Comparison of ENCODE assay signal across 17 cellular contexts in genomic region chr17:17771498-17772201, GRCh38.
DNase-seq lines count a peak whose midpoint lies in the region; ATAC-seq and TF ChIP-seq lines count a peak whose summit lies in the region.
"Had no signal": no experiment of that assay in that cellular context is flagged by ENCODE, and none has a peak within 500 bp of the region (broad histone marks: within the 10 kb centered on the region; RNA-seq: fewer than 3 reads in every experiment).

No MANE protein-coding gene starts in this region.

- H3K4me1 Mint-ChIP-seq in endodermal cell, result peaks cover 5% of the 10 kb centered on the region

- intact Hi-C loops in left ventricle myocardium superior (cut with micrococcal nuclease), result no loop called here
- intact Hi-C loops in dorsolateral prefrontal cortex (cut with DNase I), result no loop called here

- no peak for TF ChIP-seq EP300 in neural cell (conservative IDR thresholded peaks at IDR 0.05; ENCODE audit: poor library complexity, severe bottlenecking)

- H3K36me3 Mint-ChIP-seq in endodermal cell (ENCODE audit: low read depth), result no peaks in the 10 kb centered on the region

- H3K27ac ChIP-seq in right atrium auricular region, result peak overlapping the region; percentile 75 to 79
- peak overlapping the region in 44 of 59 donors; percentile 1 to 95 (median 58) for H3K27ac ChIP-seq in dorsolateral prefrontal cortex
- peak overlapping the region; percentile 73 for H3K27ac ChIP-seq in neural cell (ENCODE audit: low read length)
- H3K27ac ChIP-seq in endodermal cell (ENCODE audit: low read depth, low read length), result no peak overlapping the region
- H3K27ac ChIP-seq: C4-2B had no signal

- no peak overlapping the region for H3K4me2 ChIP-seq in neural cell (ENCODE audit: low read length)

- H3K4me1 ChIP-seq in right atrium auricular region (peaks cover 0 to 70% of the 10 kb centered on the region in 2 donors), endodermal cell (ENCODE audit: control insufficient read depth, insufficient read depth, low read length) (no peaks in the 10 kb centered on the region)

- H4K20me1 ChIP-seq in neural cell (ENCODE audit: insufficient read depth), result peaks cover 20% of the 10 kb centered on the region

- H3K4me3 ChIP-seq in right atrium auricular region (no peak overlapping the region), dorsolateral prefrontal cortex (no peak overlapping the region), neural cell (ENCODE audit: low read length) (no peak overlapping the region), endodermal cell (ENCODE audit: low read length) (no peak overlapping the region)

- no peak for TF ChIP-seq RAD21 in neural cell (conservative IDR thresholded peaks at IDR 0.05)

- no peaks in the 10 kb centered on the region for H3K27me3 ChIP-seq in right atrium auricular region
- no peaks in the 10 kb centered on the region for H3K27me3 ChIP-seq in dorsolateral prefrontal cortex
- H3K27me3 ChIP-seq in neural cell (ENCODE audit: insufficient read depth, low read depth, low read length), result no peaks in the 10 kb centered on the region
- no peaks in the 10 kb centered on the region for H3K27me3 ChIP-seq in endodermal cell (ENCODE audit: control insufficient read depth, insufficient read depth, low read length, poor library complexity, severe bottlenecking)

- H2AFZ ChIP-seq in neural cell (ENCODE audit: low read depth, low read length), result no peak overlapping the region

- DNase-seq in right atrium auricular region (ENCODE audit: low spot score) (no peak), left ventricle myocardium superior (no peak), dorsolateral prefrontal cortex (no peak), endodermal cell (no peak), NCI-H1092 (lab: John Stamatoyannopoulos, UW) (no peak)
- DNase-seq: COR-L47, DMS153, EL, NCI-H146, NCI-H2081 treated with DMSO at 0.1 percent for 48 hours, NCI-H226, NCI-H526 treated with DMSO at 0.1 percent for 48 hours, RPMI8226 had no signal

- H3K36me3 ChIP-seq in right atrium auricular region (no peaks in the 10 kb centered on the region), neural cell (ENCODE audit: insufficient read depth, low read length) (no peaks in the 10 kb centered on the region), endodermal cell (ENCODE audit: control insufficient read depth, insufficient read depth, low read length) (peaks cover 3% of the 10 kb centered on the region)

- H3K4me3 Mint-ChIP-seq in endodermal cell, result no peak overlapping the region

- H3K9me3 Mint-ChIP-seq in endodermal cell, result no peaks in the 10 kb centered on the region

- no peaks in the 10 kb centered on the region for H3K9me2 ChIP-seq in neural cell (ENCODE audit: insufficient read depth, low read length)

- H3F3A ChIP-seq in neural cell (ENCODE audit: insufficient read depth, low read length, poor library complexity, severe bottlenecking), result no peaks in the 10 kb centered on the region

- H3K9me3 ChIP-seq in right atrium auricular region (no peaks in the 10 kb centered on the region), neural cell (ENCODE audit: low read length) (no peaks in the 10 kb centered on the region), endodermal cell (ENCODE audit: control insufficient read depth, low read length) (no peaks in the 10 kb centered on the region)

- peaks cover 81% of the 10 kb centered on the region for H3K79me2 ChIP-seq in neural cell (replicated peaks; ENCODE audit: insufficient read depth, low read length)

- no peak overlapping the region for H3K9ac ChIP-seq in neural cell (ENCODE audit: low read length)
- H3K9ac ChIP-seq in endodermal cell (ENCODE audit: extremely low read depth, low read length, poor library complexity, severe bottlenecking), result no peak overlapping the region

- ATAC-seq in left ventricle myocardium superior (no peak), HG02840 (IDR thresholded peaks at IDR 0.05; ENCODE audit: low FRiP score, unreplicated experiment) (no peak), HG03432 (IDR thresholded peaks at IDR 0.05; ENCODE audit: unreplicated experiment) (no peak)

- peaks cover 3% of the 10 kb centered on the region for H3K27me3 Mint-ChIP-seq in endodermal cell (ENCODE audit: insufficient read depth)

- TF ChIP-seq CTCF in right atrium auricular region (IDR thresholded peaks at IDR 0.05) (no peak), dorsolateral prefrontal cortex (IDR thresholded peaks at IDR 0.05 in 54 of 56, conservative IDR thresholded peaks at IDR 0.05 in 2 of 56; ENCODE audit: low read depth in 1 of 56, partially characterized antibody in 56 of 56) (no peak), neural cell (IDR thresholded peaks at IDR 0.05; ENCODE audit: poor library complexity, severe bottlenecking) (no peak), endodermal cell (conservative IDR thresholded peaks at IDR 0.05) (no peak)

- no peak overlapping the region for H3K27ac Mint-ChIP-seq in endodermal cell

- 88 to 98% methylated on average over 4 to 10 of the region's 10 CpGs for WGBS in endodermal cell (ENCODE audit: insufficient coverage in 1 of 2, insufficient read length in 1 of 2), 2 experiments

TF ChIP-seq in neural cell, 6 proteins besides CTCF, POLR2A, EP300 and RAD21:
- TF ChIP-seq MXI1 (conservative IDR thresholded peaks at IDR 0.05; ENCODE audit: poor library complexity, severe bottlenecking) (no peak), REST (IDR thresholded peaks at IDR 0.05; ENCODE audit: borderline replicate concordance) (no peak), EZH2 (IDR thresholded peaks at IDR 0.05; ENCODE audit: borderline replicate concordance, insufficient read depth, low read length, poor library complexity, severe bottlenecking) (no peak), SMC3 (conservative IDR thresholded peaks at IDR 0.05; ENCODE audit: poor library complexity) (no peak), POLR2AphosphoS5 (IDR thresholded peaks at IDR 0.05) (no peak), TAF1 (IDR thresholded peaks at IDR 0.05; ENCODE audit: low read depth) (no peak)
